ENCODE assay signal across 1 cellular context in the genomic region with DNA sequence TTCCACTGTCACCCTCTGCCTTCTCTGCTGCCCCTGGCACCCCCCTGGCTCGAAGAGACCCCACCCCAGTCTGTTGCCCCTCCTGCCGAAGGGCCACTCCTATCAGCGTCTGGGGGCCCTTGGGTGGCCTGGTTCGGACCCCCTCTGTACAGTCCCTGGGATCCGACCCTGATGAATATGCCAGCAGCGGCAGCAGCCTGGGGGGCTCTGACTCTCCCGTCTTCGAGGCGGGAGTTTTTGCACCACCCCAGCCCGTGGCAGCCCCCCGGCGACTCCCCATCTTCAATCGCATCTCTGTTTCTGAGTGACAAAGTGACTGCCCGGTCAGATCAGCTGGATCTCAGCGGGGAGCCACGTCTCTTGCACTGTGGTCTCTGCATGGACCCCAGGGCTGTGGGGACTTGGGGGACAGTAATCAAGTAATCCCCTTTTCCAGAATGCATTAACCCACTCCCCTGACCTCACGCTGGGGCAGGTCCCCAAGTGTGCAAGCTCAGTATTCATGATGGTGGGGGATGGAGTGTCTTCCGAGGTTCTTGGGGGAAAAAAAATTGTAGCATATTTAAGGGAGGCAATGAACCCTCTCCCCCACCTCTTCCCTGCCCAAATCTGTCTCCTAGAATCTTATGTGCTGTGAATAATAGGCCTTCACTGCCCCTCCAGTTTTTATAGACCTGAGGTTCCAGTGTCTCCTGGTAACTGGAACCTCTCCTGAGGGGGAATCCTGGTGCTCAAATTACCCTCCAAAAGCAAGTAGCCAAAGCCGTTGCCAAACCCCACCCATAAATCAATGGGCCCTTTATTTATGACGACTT.
TF ChIP-seq lines count a peak whose summit lies in the region.

No MANE protein-coding gene starts in this region.

TF ChIP-seq in GM23338, 12 proteins besides CTCF, POLR2A, EP300 and RAD21 (continued from another document):
- TF ChIP-seq, protein P1, sequence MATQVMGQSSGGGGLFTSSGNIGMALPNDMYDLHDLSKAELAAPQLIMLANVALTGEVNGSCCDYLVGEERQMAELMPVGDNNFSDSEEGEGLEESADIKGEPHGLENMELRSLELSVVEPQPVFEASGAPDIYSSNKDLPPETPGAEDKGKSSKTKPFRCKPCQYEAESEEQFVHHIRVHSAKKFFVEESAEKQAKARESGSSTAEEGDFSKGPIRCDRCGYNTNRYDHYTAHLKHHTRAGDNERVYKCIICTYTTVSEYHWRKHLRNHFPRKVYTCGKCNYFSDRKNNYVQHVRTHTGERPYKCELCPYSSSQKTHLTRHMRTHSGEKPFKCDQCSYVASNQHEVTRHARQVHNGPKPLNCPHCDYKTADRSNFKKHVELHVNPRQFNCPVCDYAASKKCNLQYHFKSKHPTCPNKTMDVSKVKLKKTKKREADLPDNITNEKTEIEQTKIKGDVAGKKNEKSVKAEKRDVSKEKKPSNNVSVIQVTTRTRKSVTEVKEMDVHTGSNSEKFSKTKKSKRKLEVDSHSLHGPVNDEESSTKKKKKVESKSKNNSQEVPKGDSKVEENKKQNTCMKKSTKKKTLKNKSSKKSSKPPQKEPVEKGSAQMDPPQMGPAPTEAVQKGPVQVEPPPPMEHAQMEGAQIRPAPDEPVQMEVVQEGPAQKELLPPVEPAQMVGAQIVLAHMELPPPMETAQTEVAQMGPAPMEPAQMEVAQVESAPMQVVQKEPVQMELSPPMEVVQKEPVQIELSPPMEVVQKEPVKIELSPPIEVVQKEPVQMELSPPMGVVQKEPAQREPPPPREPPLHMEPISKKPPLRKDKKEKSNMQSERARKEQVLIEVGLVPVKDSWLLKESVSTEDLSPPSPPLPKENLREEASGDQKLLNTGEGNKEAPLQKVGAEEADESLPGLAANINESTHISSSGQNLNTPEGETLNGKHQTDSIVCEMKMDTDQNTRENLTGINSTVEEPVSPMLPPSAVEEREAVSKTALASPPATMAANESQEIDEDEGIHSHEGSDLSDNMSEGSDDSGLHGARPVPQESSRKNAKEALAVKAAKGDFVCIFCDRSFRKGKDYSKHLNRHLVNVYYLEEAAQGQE (IDR thresholded peaks at IDR 0.05; ENCODE audit: unreplicated experiment) = no peak
- TF ChIP-seq ZNF114 (CRISPR knock-in tag; IDR thresholded peaks at IDR 0.05) (no peak), EZH2 (IDR thresholded peaks at IDR 0.05; ENCODE audit: low read depth, unreplicated experiment) (no peak)
